Comparison of ENCODE assay signal across 8 cellular contexts in genomic region chr20:59221881-59222238, GRCh38. TPM values are rescaled to one million over a fixed set of nuclear protein-coding genes. Genes with fewer than 3 reads are reported as not detected.
A peak's percentile ranks its signal among the peaks of the same experiment; 100 is the strongest.
DNase-seq lines count a peak whose midpoint lies in the region; TF ChIP-seq lines count a peak whose summit lies in the region.

No MANE protein-coding gene starts in this region.

- no peak for TF ChIP-seq EP300 in sigmoid colon (IDR thresholded peaks at IDR 0.05)

- peak overlapping the region; percentile 56 for H3K4me2 ChIP-seq in SU-DHL-6 (ENCODE audit: low read depth, low read length, poor library complexity, severe bottlenecking)

- no peaks in the 10 kb centered on the region for H4K20me1 ChIP-seq in SU-DHL-6 (ENCODE audit: low read depth, low read length)

- H3K9ac ChIP-seq in SU-DHL-6 (ENCODE audit: low read length): peak overlapping the region; percentile 43

- no peak for DNase-seq in GM12864 (ENCODE audit: low read depth)
- no peak for DNase-seq in fibroblast of the aortic adventitia (ENCODE audit: low read depth)
- DNase-seq in sigmoid colon: no peak
- DNase-seq in kidney tubule cell (ENCODE audit: low spot score): no peak
- no peak for DNase-seq in iPS-NIHi11 (ENCODE audit: low spot score)
- DNase-seq in central memory CD4-positive, alpha-beta T cell: no peak
- no peak for DNase-seq in DMS53 treated with DMSO at 0.1 percent for 48 hours (lab: John Stamatoyannopoulos, UW; ENCODE audit: unreplicated experiment)

- TF ChIP-seq CTCF in GM12864 (IDR thresholded peaks at IDR 0.05; ENCODE audit: low read depth, low read length, missing control alignments) (no peak), SU-DHL-6 (IDR thresholded peaks at IDR 0.05; ENCODE audit: insufficient read depth, low read length, poor library complexity, severe bottlenecking) (no peak), fibroblast of the aortic adventitia (IDR thresholded peaks at IDR 0.05; ENCODE audit: insufficient read depth, low read length) (no peak), sigmoid colon (IDR thresholded peaks at IDR 0.05) (no peak)

- peaks cover 0 to 24% (median 9%) of the 10 kb centered on the region in 4 donors for H3K4me1 ChIP-seq in sigmoid colon

- H3K27ac ChIP-seq in SU-DHL-6 (ENCODE audit: low read depth, low read length): no peak overlapping the region
- peak overlapping the region; percentile 38 to 65 (median 48) for H3K27ac ChIP-seq in sigmoid colon

- no peaks in the 10 kb centered on the region for H3K79me2 ChIP-seq in SU-DHL-6 (ENCODE audit: insufficient read depth, low read length)

- no peak for TF ChIP-seq POLR2A in sigmoid colon (IDR thresholded peaks at IDR 0.05)

- H3K9me2 ChIP-seq in SU-DHL-6 (replicated peaks; ENCODE audit: insufficient read depth, low read length): no peaks in the 10 kb centered on the region

- intact Hi-C loops in sigmoid colon (cut with DNase I): loop anchor here (1.0 to 10.0 kb wide), 3 partner anchors 134 to 987 kb away; no protein-coding TSS in a partner anchor

- H3K4me3 ChIP-seq in GM12864 (ENCODE audit: low read depth, low read length) (peak overlapping the region; percentile 42), SU-DHL-6 (ENCODE audit: insufficient read depth, low read length, poor library complexity, severe bottlenecking) (peak overlapping the region; percentile 3), fibroblast of the aortic adventitia (ENCODE audit: low read depth, low read length) (peak overlapping the region; percentile 62), sigmoid colon (peak overlapping the region; percentile 45 to 69 (median 58))

- no peaks in the 10 kb centered on the region for H3K36me3 ChIP-seq in SU-DHL-6 (ENCODE audit: low read length)
- H3K36me3 ChIP-seq in sigmoid colon: no peaks in the 10 kb centered on the region

- H3K9me3 ChIP-seq in SU-DHL-6 (ENCODE audit: insufficient read depth, low read length) (no peaks in the 10 kb centered on the region), sigmoid colon (no peaks in the 10 kb centered on the region)

- no peaks in the 10 kb centered on the region for H3F3A ChIP-seq in SU-DHL-6 (ENCODE audit: insufficient read depth)

- H2AFZ ChIP-seq in SU-DHL-6 (ENCODE audit: low read depth, low read length, severe bottlenecking): peak overlapping the region; percentile 90

- H3K27me3 ChIP-seq in SU-DHL-6 (ENCODE audit: low read length) (no peaks in the 10 kb centered on the region), sigmoid colon (peaks cover 0 to 26% (median 4%) of the 10 kb centered on the region in 3 donors)

- 23 to 24% methylated on average over 12 of the region's 12 CpGs for WGBS in sigmoid colon, 2 donors

RNA-seq across cellular contexts. Expression of gene ZNF831, which starts 58.2 kb away (rescaled TPM):
- total RNA-seq in fibroblast of the aortic adventitia (ENCODE audit: low replicate concordance) (0.98 TPM in 1 of 2 replicates, not detected in the other), sigmoid colon (1 to 10 TPM in 1 of 4 donors, under 1 TPM in 3; 0.27 to 1.8 (median 0.50) TPM)
- 1 to 10 TPM in 1 of 3 donors, under 1 TPM in 1, not detected in 1; under 0.01 to 4.4 TPM for polyA plus RNA-seq in sigmoid colon

Comparison
In these comparisons a context has a peak if more than half of its experiments do, and no peak if none do; other contexts are left out.
1. H3K4me3 ChIP-seq: peak in every context shown above with its lines; median percentile 62 in fibroblast of the aortic adventitia; 58 in sigmoid colon; 42 in GM12864; 3 in SU-DHL-6.